27 cellular contexts compared by ENCODE assay signal in the genomic region with DNA sequence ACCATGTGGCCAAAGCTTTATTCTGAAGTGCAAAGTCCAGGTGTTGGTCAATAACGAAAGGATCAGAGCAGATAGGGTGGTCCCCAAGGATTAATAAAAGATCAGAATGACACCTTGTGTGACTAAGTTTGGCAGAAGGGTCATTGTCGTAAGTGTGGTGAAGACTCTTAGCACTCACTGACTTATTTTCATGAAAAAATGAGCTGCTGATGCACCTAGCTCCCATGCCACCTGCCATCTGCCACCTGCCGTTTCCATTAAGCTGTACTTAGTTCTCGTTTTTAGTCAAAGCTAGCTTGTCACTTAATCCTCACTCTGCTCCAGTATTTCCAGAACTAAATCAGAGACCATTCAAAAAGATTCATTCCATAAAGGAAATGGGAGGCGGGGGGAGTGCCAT.
DNase-seq lines count a peak whose midpoint lies in the region; ATAC-seq, FAIRE-seq and TF ChIP-seq lines count a peak whose summit lies in the region.
"Had no signal": no experiment of that assay in that cellular context is flagged by ENCODE, and none has a peak within 500 bp of the region (broad histone marks: within the 10 kb centered on the region; RNA-seq: fewer than 3 reads in every experiment).

No MANE protein-coding gene starts in this region.

- H3K27me3 ChIP-seq in keratinocyte (ENCODE audit: control insufficient read depth, extremely low read depth, insufficient read depth, low read length) = no peaks in the 10 kb centered on the region
- H3K27me3 ChIP-seq: SJCRH30, tibial nerve had no signal

- H3K9me1 ChIP-seq in keratinocyte (ENCODE audit: control insufficient read depth, extremely low read depth, insufficient read depth, low read length) = no peaks in the 10 kb centered on the region

- no peak overlapping the region for H3K4me2 ChIP-seq in keratinocyte (ENCODE audit: control insufficient read depth, extremely low read depth, insufficient read depth, low read depth, low read length)

- H3K9ac ChIP-seq in keratinocyte (ENCODE audit: control insufficient read depth, extremely low read depth, insufficient read depth, low read length) = no peak overlapping the region

- peak; percentile 66 for DNase-seq in NCI-H510A treated with DMSO at 0.1 percent for 48 hours (lab: John Stamatoyannopoulos, UW)
- DNase-seq in NCI-H510A (lab: John Stamatoyannopoulos, UW) = no peak
- DNase-seq in NCI-H1092 (lab: John Stamatoyannopoulos, UW) = peak; percentile 43
- peak; percentile 73 for DNase-seq in NCI-H345 treated with DMSO at 0.1 percent for 48 hours (lab: John Stamatoyannopoulos, UW; ENCODE audit: unreplicated experiment)
- DNase-seq in keratinocyte (ENCODE audit: low read depth, low spot score) = no peak
- DNase-seq in stimulated activated CD4-positive, alpha-beta T cell treated with anti-CD3 and anti-CD28 coated beads, Interleukin-2, amount 100 ng/mL, for 24 hours = no peak
- no peak for DNase-seq in middle frontal gyrus (ENCODE audit: extremely low spot score, low spot score)
- DNase-seq: activated CD4-positive, alpha-beta T cell treated with anti-CD3 and anti-CD28 coated beads for 48 hours; activated effector memory CD4-positive, alpha-beta T cell treated with anti-CD3 and anti-CD28 coated beads, Interleukin-2, amount 50 U/mL, for 16 hours; activated naive CD8-positive, alpha-beta T cell treated with anti-CD3 and anti-CD28 coated beads, Interleukin-2, amount 10 ng/mL, durations not matched to agents 7 days and 5 days; activated T-cell treated with anti-CD3 and anti-CD28 coated beads, Interleukin-2, amount 50 U/mL, for 1 hour; aorta; CD4-positive, alpha-beta T cell; effector CD4-positive, alpha-beta T cell; GF-D8; hippocampal formation; left colon; MV-4-11; NCI-H2081 treated with DMSO at 0.1 percent for 48 hours; nephron progenitor cell; SJCRH30; stimulated activated CD4-positive, alpha-beta T cell treated with anti-CD3 and anti-CD28 coated beads, Interleukin-4, amount 100 ng/mL, for 4 hours had no signal

- dilution Hi-C loops in keratinocyte (cut with MboI; ENCODE audit: extremely low pct_ligation_motif_present, low sequenced_read_pairs) = no loop called here

- no peak overlapping the region for H3K4me3 ChIP-seq in keratinocyte (ENCODE audit: control insufficient read depth in 2 of 3, extremely low read depth in 1 of 3, insufficient read depth in 2 of 3, low read depth in 1 of 3, low read length in 3 of 3)
- H3K4me3 ChIP-seq: HAP-1, SJCRH30, tibial nerve had no signal

- no peak for TF ChIP-seq CTCF in keratinocyte (optimal IDR thresholded peaks at IDR 0.05 in 1 of 3, IDR thresholded peaks at IDR 0.05 in 1 of 3, conservative IDR thresholded peaks at IDR 0.05 in 1 of 3; ENCODE audit: extremely low read depth in 1 of 3, insufficient read depth in 2 of 3, low read length in 3 of 3)

- no peak overlapping the region for H2AFZ ChIP-seq in keratinocyte (ENCODE audit: control insufficient read depth, low read length)

- H4K20me1 ChIP-seq in keratinocyte (ENCODE audit: control insufficient read depth, extremely low read depth, insufficient read depth, low read length) = no peaks in the 10 kb centered on the region

- H3K4me1 ChIP-seq in keratinocyte (ENCODE audit: control insufficient read depth, extremely low read depth, insufficient read depth, low read length) = no peaks in the 10 kb centered on the region
- H3K4me1 ChIP-seq: HAP-1, SJCRH30 had no signal

- no peak for ATAC-seq in HG02852 (IDR thresholded peaks at IDR 0.05; ENCODE audit: unreplicated experiment)
- ATAC-seq: left colon had no signal

- no peaks in the 10 kb centered on the region for H3K9me3 ChIP-seq in keratinocyte (ENCODE audit: control insufficient read depth, low read depth, low read length)
- H3K9me3 ChIP-seq: HAP-1, SJCRH30, tibial nerve had no signal

- peak; percentile 9 for FAIRE-seq in keratinocyte (lab: Jason Lieb, UNC)
- FAIRE-seq: bronchial epithelial cell, colon had no signal

- no peaks in the 10 kb centered on the region for H3K79me2 ChIP-seq in keratinocyte (ENCODE audit: control insufficient read depth, insufficient read depth, low read length)

- no peaks in the 10 kb centered on the region for H3K36me3 ChIP-seq in keratinocyte (ENCODE audit: control insufficient read depth in 2 of 2, extremely low read depth in 1 of 2, insufficient read depth in 2 of 2, low read length in 2 of 2)
- H3K36me3 ChIP-seq: HAP-1, SJCRH30, tibial nerve had no signal

- no peak overlapping the region for H3K27ac ChIP-seq in keratinocyte (ENCODE audit: control insufficient read depth, insufficient read depth, low read length)
- H3K27ac ChIP-seq: SJCRH30 had no signal

Comparison
In these comparisons a context has a peak if more than half of its experiments do, and no peak if none do; other contexts are left out.
1. DNase-seq: peak in NCI-H510A treated with DMSO at 0.1 percent for 48 hours (single experiment), NCI-H1092 (single experiment) and NCI-H345 treated with DMSO at 0.1 percent for 48 hours (single experiment); none in NCI-H510A (single experiment), keratinocyte (single experiment), stimulated activated CD4-positive, alpha-beta T cell treated with anti-CD3 and anti-CD28 coated beads, Interleukin-2, amount 100 ng/mL, for 24 hours (0 of 2) and middle frontal gyrus (single experiment).